10 cellular contexts compared by ENCODE assay signal in the genomic region with DNA sequence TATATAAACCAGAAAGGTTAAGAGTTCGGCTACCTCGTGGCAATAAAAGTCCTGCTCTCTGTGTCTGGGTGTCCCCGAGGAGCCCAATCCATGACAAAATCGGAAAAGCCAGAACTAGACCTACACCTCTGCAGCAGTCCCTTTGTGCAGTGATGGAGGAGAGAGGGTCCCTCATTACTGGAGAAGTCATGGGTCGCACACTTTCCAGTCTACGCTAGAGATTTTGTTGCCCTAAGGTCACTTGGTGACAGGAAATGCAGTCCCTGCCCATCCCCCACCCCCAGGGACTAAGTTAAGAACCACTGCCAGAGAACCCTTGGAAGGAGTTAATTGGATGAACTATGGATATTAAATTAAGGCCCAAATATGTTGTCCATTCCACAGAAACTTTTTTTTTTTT.
DNase-seq lines count a peak whose midpoint lies in the region; ATAC-seq, FAIRE-seq and TF ChIP-seq lines count a peak whose summit lies in the region.
"Had no signal": no experiment of that assay in that cellular context is flagged by ENCODE, and none has a peak within 500 bp of the region (broad histone marks: within the 10 kb centered on the region; RNA-seq: fewer than 3 reads in every experiment).

No MANE protein-coding gene starts in this region.

- no peaks in the 10 kb centered on the region for H3K9me1 ChIP-seq in endothelial cell of umbilical vein (replicated peaks; ENCODE audit: control insufficient read depth, extremely low read depth, insufficient read depth, low read length)

- H3K4me3 ChIP-seq in SJCRH30 = peak overlapping the region; percentile 28
- H3K4me3 ChIP-seq in endothelial cell of umbilical vein (replicated peaks in 1 of 3; ENCODE audit: insufficient read depth in 1 of 3, low read depth in 1 of 3, low read length in 3 of 3) = no peak overlapping the region
- H3K4me3 ChIP-seq in thymus (ENCODE audit: low read length) = no peak overlapping the region

- peak overlapping the region in 1 of 8 donors; percentile 65 for H3K4me3 Mint-ChIP-seq in naive B cell
- H3K4me3 Mint-ChIP-seq: stimulated activated naive CD8-positive, alpha-beta T cell treated with anti-CD3 and anti-CD28 coated beads, Interleukin-15, amount 100 ng/mL, for 72 hours had no signal

- H3K27me3 ChIP-seq in SJCRH30 (no peaks in the 10 kb centered on the region), endothelial cell of umbilical vein (ENCODE audit: control insufficient read depth in 2 of 2, insufficient read depth in 2 of 2, low read length in 2 of 2) (no peaks in the 10 kb centered on the region), thymus (ENCODE audit: control insufficient read depth, insufficient read depth) (no peaks in the 10 kb centered on the region)

- no peak for FAIRE-seq in endothelial cell of umbilical vein (lab: Jason Lieb, UNC)

- 97% methylated on average over 6 of the region's 6 CpGs for WGBS in thymus

- peak overlapping the region; percentile 99 for H3K27ac ChIP-seq in SJCRH30
- H3K27ac ChIP-seq in endothelial cell of umbilical vein (ENCODE audit: insufficient read depth, low read depth, low read length) = no peak overlapping the region
- peak overlapping the region; percentile 46 for H3K27ac ChIP-seq in thymus (ENCODE audit: low read depth)

- POLR2A ChIA-PET in endothelial cell of umbilical vein (lab: Charles Lee) = no interaction called here

- CTCF ChIA-PET in endothelial cell of umbilical vein (lab: Charles Lee) = interaction anchor here (1.9 to 2.8 kb wide), 2 partner anchors 23 to 156 kb away, joined by 6 to 11 read pairs; no protein-coding TSS in a partner anchor

- peak overlapping the region in 4 of 6 donors; percentile 3 to 93 (median 58) for H3K27ac Mint-ChIP-seq in naive B cell
- H3K27ac Mint-ChIP-seq: stimulated activated naive CD8-positive, alpha-beta T cell treated with anti-CD3 and anti-CD28 coated beads, Interleukin-15, amount 100 ng/mL, for 72 hours had no signal

- H3K79me2 ChIP-seq in endothelial cell of umbilical vein (ENCODE audit: control insufficient read depth, insufficient read depth, low read length) = no peaks in the 10 kb centered on the region

- H3K4me1 Mint-ChIP-seq in naive B cell = peaks cover 30 to 61% (median 49%) of the 10 kb centered on the region in 3 donors

- H3K4me2 ChIP-seq in endothelial cell of umbilical vein (ENCODE audit: insufficient read depth, low read length) = peak overlapping the region; percentile 71
- H3K4me2 ChIP-seq: SK-N-SH had no signal

- DNase-seq in SJCRH30 (peak; percentile 33 to 58), endothelial cell of umbilical vein (ENCODE audit: low read depth, low spot score) (no peak), naive B cell (no peak), NOMO-1 (lab: John Stamatoyannopoulos, UW; ENCODE audit: unreplicated experiment in 2 of 2) (no peak), DMS79 (lab: John Stamatoyannopoulos, UW) (no peak), NCI-H2227 treated with DMSO at 0.1 percent for 48 hours (lab: John Stamatoyannopoulos, UW) (no peak)
- DNase-seq: SK-N-SH; stimulated activated naive CD8-positive, alpha-beta T cell treated with anti-CD3 and anti-CD28 coated beads, Interleukin-15, amount 100 ng/mL, for 72 hours had no signal

- no peaks in the 10 kb centered on the region for H3K27me3 Mint-ChIP-seq in naive B cell
- H3K27me3 Mint-ChIP-seq: stimulated activated naive CD8-positive, alpha-beta T cell treated with anti-CD3 and anti-CD28 coated beads, Interleukin-15, amount 100 ng/mL, for 72 hours had no signal

- dilution Hi-C loops in endothelial cell of umbilical vein (cut with MboI; ENCODE audit: extremely low pct_ligation_motif_present, low sequenced_read_pairs) = no loop called here

- intact Hi-C loops in endothelial cell of umbilical vein (cut with micrococcal nuclease) = no loop called here

- no peak overlapping the region for H3K9ac ChIP-seq in endothelial cell of umbilical vein (replicated peaks; ENCODE audit: extremely low read depth, insufficient read depth, low read length)
- H3K9ac ChIP-seq: SK-N-SH had no signal

- peaks cover 0 to 9% of the 10 kb centered on the region in 2 donors for H3K36me3 Mint-ChIP-seq in naive B cell

- H4K20me1 ChIP-seq in endothelial cell of umbilical vein (replicated peaks; ENCODE audit: control insufficient read depth, extremely low read depth, insufficient read depth, low read length) = no peaks in the 10 kb centered on the region

- peaks cover 16% of the 10 kb centered on the region for H3K9me3 ChIP-seq in SJCRH30 (replicated peaks)
- no peaks in the 10 kb centered on the region for H3K9me3 ChIP-seq in endothelial cell of umbilical vein (replicated peaks; ENCODE audit: control insufficient read depth, insufficient read depth, low read length)
- no peaks in the 10 kb centered on the region for H3K9me3 ChIP-seq in thymus (ENCODE audit: control insufficient read depth)
- H3K9me3 ChIP-seq: SK-N-SH had no signal

- ATAC-seq in naive B cell (ENCODE audit: low read depth in 2 of 2) = no peak
- no peak for ATAC-seq in HG03025 (IDR thresholded peaks at IDR 0.05; ENCODE audit: low FRiP score, unreplicated experiment)
- ATAC-seq: stimulated activated naive CD8-positive, alpha-beta T cell treated with anti-CD3 and anti-CD28 coated beads, Interleukin-15, amount 100 ng/mL, for 72 hours had no signal

- peaks cover 0 to 40% (median 10%) of the 10 kb centered on the region in 7 donors for H3K9me3 Mint-ChIP-seq in naive B cell

- H3K4me1 ChIP-seq in SJCRH30 (peaks cover 41% of the 10 kb centered on the region), endothelial cell of umbilical vein (ENCODE audit: control insufficient read depth, extremely low read depth, insufficient read depth, low read length) (peaks cover 39% of the 10 kb centered on the region), thymus (ENCODE audit: control insufficient read depth, insufficient read depth, low read length) (peaks cover 8% of the 10 kb centered on the region)

- H3K36me3 ChIP-seq in SJCRH30 = no peaks in the 10 kb centered on the region
- no peaks in the 10 kb centered on the region for H3K36me3 ChIP-seq in endothelial cell of umbilical vein (ENCODE audit: control insufficient read depth in 2 of 2, extremely low read depth in 1 of 2, insufficient read depth in 2 of 2, low read length in 2 of 2)
- no peaks in the 10 kb centered on the region for H3K36me3 ChIP-seq in thymus (ENCODE audit: control insufficient read depth, insufficient read depth)

- H2AFZ ChIP-seq in endothelial cell of umbilical vein (ENCODE audit: low read depth, low read length) = no peak overlapping the region

- TF ChIP-seq CTCF in endothelial cell of umbilical vein (IDR thresholded peaks at IDR 0.05; ENCODE audit: extremely low read depth in 1 of 2, insufficient read depth in 1 of 2, low read depth in 1 of 2, low read length in 2 of 2) = no peak

- no TSS peak for BruUV-seq in endothelial cell of umbilical vein (replicated peaks; lab: Mats Ljungman, UMichigan)

- TF ChIP-seq POLR2A in endothelial cell of umbilical vein (IDR thresholded peaks at IDR 0.05; ENCODE audit: low read depth, low read length) = no peak

TF ChIP-seq in endothelial cell of umbilical vein, 7 proteins besides CTCF, POLR2A, EP300 and RAD21:
- TF ChIP-seq EZH2 (IDR thresholded peaks at IDR 0.05; ENCODE audit: borderline replicate concordance, low read depth, low read length, severe bottlenecking) (no peak), GATA2 (IDR thresholded peaks at IDR 0.05; ENCODE audit: insufficient read depth, insufficient read length, low read depth, low read length) (no peak), FOS (IDR thresholded peaks at IDR 0.05; ENCODE audit: borderline replicate concordance, insufficient read depth, low read length) (no peak), JUN (IDR thresholded peaks at IDR 0.05; ENCODE audit: borderline replicate concordance, insufficient read depth, insufficient read length, low read depth) (no peak), POLR2AphosphoS5 (IDR thresholded peaks at IDR 0.05; ENCODE audit: insufficient read depth, low read depth, low read length) (no peak), MYC (IDR thresholded peaks at IDR 0.05; ENCODE audit: low read depth, low read length) (no peak)
- TF ChIP-seq, protein P1, sequence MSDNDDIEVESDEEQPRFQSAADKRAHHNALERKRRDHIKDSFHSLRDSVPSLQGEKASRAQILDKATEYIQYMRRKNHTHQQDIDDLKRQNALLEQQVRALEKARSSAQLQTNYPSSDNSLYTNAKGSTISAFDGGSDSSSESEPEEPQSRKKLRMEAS (IDR thresholded peaks at IDR 0.05; ENCODE audit: insufficient read depth, insufficient read length) = no peak
TF ChIP-seq in endothelial cell of umbilical vein: peak in this region for 0.

Comparison
In these comparisons a context has a peak if more than half of its experiments do, and no peak if none do; other contexts are left out.
1. DNase-seq: peak in SJCRH30 (2 of 2); none in endothelial cell of umbilical vein (single experiment), naive B cell (single experiment), NOMO-1 (0 of 2), DMS79 (single experiment) and NCI-H2227 treated with DMSO at 0.1 percent for 48 hours (single experiment).